Comparison of ENCODE assay signal across 9 cellular contexts in the genomic region with DNA sequence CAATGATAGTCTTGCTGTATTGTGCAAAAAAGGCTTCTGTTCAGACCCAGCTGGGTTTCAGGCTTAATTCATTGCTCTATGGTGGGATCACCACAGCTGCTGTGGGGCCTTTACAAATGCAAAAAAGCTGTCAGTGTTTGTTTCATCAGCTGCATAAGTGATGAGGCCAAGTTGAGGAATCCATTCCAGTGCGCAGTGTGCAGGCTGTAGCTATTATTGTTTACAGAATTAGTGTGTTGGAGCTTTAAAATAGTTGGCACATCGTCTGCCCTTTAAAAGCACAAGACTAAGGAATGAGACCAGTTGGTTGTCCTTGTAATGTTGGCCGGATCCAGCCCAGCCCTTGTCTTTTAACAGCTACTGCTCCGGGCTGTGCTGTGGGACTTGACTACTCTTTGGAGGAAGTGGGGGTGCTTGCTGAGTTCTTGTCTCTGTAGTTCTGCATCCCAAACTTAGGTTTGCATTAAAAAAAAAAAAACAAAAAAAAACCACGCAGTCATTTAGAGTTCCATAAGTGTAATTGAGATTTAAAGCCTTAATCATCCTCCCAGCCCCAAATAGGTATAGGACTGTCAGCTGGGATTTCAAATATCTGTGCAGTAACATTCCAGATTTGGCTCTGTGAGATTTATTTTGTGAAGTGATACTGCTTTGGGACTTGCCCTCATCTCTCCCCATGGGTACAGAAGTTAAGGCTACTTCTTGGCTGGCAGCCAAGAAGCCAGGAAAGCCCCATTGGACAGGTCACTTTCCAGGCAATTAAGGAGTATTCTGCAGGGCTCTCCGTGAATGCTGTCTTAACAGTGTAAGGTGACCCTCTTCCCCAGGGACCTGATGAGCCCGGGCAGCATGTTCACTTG. TPM values are rescaled to one million over a fixed set of nuclear protein-coding genes. Genes with fewer than 3 reads are reported as not detected.
DNase-seq lines count a peak whose midpoint lies in the region; ATAC-seq and TF ChIP-seq lines count a peak whose summit lies in the region.
"Had no signal": no experiment of that assay in that cellular context is flagged by ENCODE, and none has a peak within 500 bp of the region (broad histone marks: within the 10 kb centered on the region; RNA-seq: fewer than 3 reads in every experiment).

No MANE protein-coding gene starts in this region.

- TF ChIP-seq CTCF in parathyroid adenoma (IDR thresholded peaks at IDR 0.05), result no peak

- ATAC-seq in GM19468 (IDR thresholded peaks at IDR 0.05; ENCODE audit: extremely low read depth, unreplicated experiment) (peak; percentile 22), HG02798 (IDR thresholded peaks at IDR 0.05; ENCODE audit: poor library complexity, unreplicated experiment) (no peak), GM18511 (IDR thresholded peaks at IDR 0.05; ENCODE audit: unreplicated experiment) (no peak), esophagus mucosa (no peak), GM18907 (IDR thresholded peaks at IDR 0.05; ENCODE audit: unreplicated experiment) (no peak)
- ATAC-seq: Panc1 had no signal

- H2AFZ ChIP-seq in parathyroid adenoma, result no peak overlapping the region

- peaks cover 52% of the 10 kb centered on the region for H3K79me2 ChIP-seq in parathyroid adenoma

- H3K27ac ChIP-seq in SK-N-MC (no peak overlapping the region), parathyroid adenoma (no peak overlapping the region)

- H3K9me3 ChIP-seq in SK-N-MC (ENCODE audit: low read depth, low read length), result no peaks in the 10 kb centered on the region
- no peaks in the 10 kb centered on the region for H3K9me3 ChIP-seq in parathyroid adenoma (ENCODE audit: control insufficient read depth, low read length)

- H3K4me1 ChIP-seq in parathyroid adenoma, result peaks cover 35% of the 10 kb centered on the region

- no peak overlapping the region for H3K9ac ChIP-seq in SK-N-MC (ENCODE audit: insufficient read length)
- H3K9ac ChIP-seq in parathyroid adenoma, result no peak overlapping the region

- peak overlapping the region; percentile 60 for H3K4me2 ChIP-seq in parathyroid adenoma (ENCODE audit: low read length)

- H3K4me3 ChIP-seq in SK-N-MC, result peak overlapping the region; percentile 40; the same call in 1 of the 2 replicates
- no peak overlapping the region for H3K4me3 ChIP-seq in parathyroid adenoma (ENCODE audit: low read depth, low read length)

- no peaks in the 10 kb centered on the region for H3K36me3 ChIP-seq in SK-N-MC (ENCODE audit: insufficient read depth, low read length)
- no peaks in the 10 kb centered on the region for H3K36me3 ChIP-seq in parathyroid adenoma (ENCODE audit: control insufficient read depth, insufficient read depth, low read length)

- no peaks in the 10 kb centered on the region for H3K27me3 ChIP-seq in parathyroid adenoma (ENCODE audit: control insufficient read depth, insufficient read depth, low read length)

- DNase-seq in SK-N-MC (ENCODE audit: low read depth, low spot score) (no peak), globus pallidus (ENCODE audit: low spot score) (peak; percentile 94)

RNA-seq across cellular contexts. Expression of a gene that starts 19.3 kb away (rescaled TPM):
- total RNA-seq in esophagus mucosa, result 22.1 TPM
